ENCODE assay signal across 8 cellular contexts in the genomic region with DNA sequence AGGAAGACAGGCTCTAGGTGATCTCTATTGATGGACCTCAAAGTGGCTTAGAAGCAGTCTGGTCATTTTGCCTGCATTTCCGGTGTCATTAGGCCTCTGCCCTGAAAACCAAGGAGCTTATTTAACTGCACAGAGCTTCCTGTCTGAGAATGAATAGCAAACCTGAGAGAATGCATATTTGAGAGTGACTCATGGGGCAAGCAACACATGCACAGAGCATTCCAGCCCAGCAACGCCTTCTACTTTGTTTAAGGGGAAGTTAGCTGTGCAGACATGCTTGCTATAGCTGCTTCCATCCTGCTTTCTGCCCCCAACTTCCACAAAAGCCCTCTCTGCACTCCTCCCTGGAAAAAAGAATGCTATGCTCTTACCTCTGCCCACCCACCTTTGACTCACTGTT.
DNase-seq lines count a peak whose midpoint lies in the region; ATAC-seq and TF ChIP-seq lines count a peak whose summit lies in the region.

No MANE protein-coding gene starts in this region.

- no peaks in the 10 kb centered on the region for H3K79me2 ChIP-seq in ACC112 (ENCODE audit: control insufficient read depth, insufficient read depth, low read length, unreplicated experiment)

- no peak overlapping the region for H3K27ac Mint-ChIP-seq in stimulated activated naive CD8-positive, alpha-beta T cell treated with anti-CD3 and anti-CD28 coated beads, Interleukin-15, amount 100 ng/mL, for 72 hours
- no peak overlapping the region for H3K27ac Mint-ChIP-seq in activated CD4-positive, alpha-beta T cell treated with anti-CD3 and anti-CD28 coated beads, Interleukin-2, amount 10 ng/mL, durations not matched to agents 24 days and 14 days

- no peak for TF ChIP-seq POLR2A in ovary (IDR thresholded peaks at IDR 0.05)

- peaks cover 0 to 5% of the 10 kb centered on the region in 2 donors for H3K9me3 Mint-ChIP-seq in stimulated activated naive CD8-positive, alpha-beta T cell treated with anti-CD3 and anti-CD28 coated beads, Interleukin-15, amount 100 ng/mL, for 72 hours
- H3K9me3 Mint-ChIP-seq in activated CD4-positive, alpha-beta T cell treated with anti-CD3 and anti-CD28 coated beads, Interleukin-2, amount 10 ng/mL, durations not matched to agents 24 days and 14 days, result no peaks in the 10 kb centered on the region

- TF ChIP-seq EP300 in ovary (IDR thresholded peaks at IDR 0.05), result no peak

- intact Hi-C loops in activated CD4-positive, alpha-beta T cell treated with anti-CD3 and anti-CD28 coated beads, Interleukin-2, amount 10 ng/mL, durations not matched to agents 24 days and 14 days (cut with micrococcal nuclease), result no loop called here
- intact Hi-C loops in ovary (cut with DNase I), result no loop called here

- no peaks in the 10 kb centered on the region for H3K27me3 Mint-ChIP-seq in stimulated activated naive CD8-positive, alpha-beta T cell treated with anti-CD3 and anti-CD28 coated beads, Interleukin-15, amount 100 ng/mL, for 72 hours
- H3K27me3 Mint-ChIP-seq in activated CD4-positive, alpha-beta T cell treated with anti-CD3 and anti-CD28 coated beads, Interleukin-2, amount 10 ng/mL, durations not matched to agents 24 days and 14 days, result no peaks in the 10 kb centered on the region

- H3K4me1 ChIP-seq in ACC112 (ENCODE audit: control insufficient read depth, insufficient read depth, low read length, unreplicated experiment), result peaks cover 10% of the 10 kb centered on the region
- no peaks in the 10 kb centered on the region for H3K4me1 ChIP-seq in ovary (ENCODE audit: insufficient read depth)

- TF ChIP-seq CTCF in ovary (IDR thresholded peaks at IDR 0.05), result no peak

- H3K4me3 ChIP-seq in ACC112 (ENCODE audit: low read depth, low read length) (no peak overlapping the region), ovary (no peak overlapping the region)

- no peaks in the 10 kb centered on the region for H3K9me3 ChIP-seq in ovary

- H3K4me1 Mint-ChIP-seq in stimulated activated naive CD8-positive, alpha-beta T cell treated with anti-CD3 and anti-CD28 coated beads, Interleukin-15, amount 100 ng/mL, for 72 hours, result no peaks in the 10 kb centered on the region
- H3K4me1 Mint-ChIP-seq in activated CD4-positive, alpha-beta T cell treated with anti-CD3 and anti-CD28 coated beads, Interleukin-2, amount 10 ng/mL, durations not matched to agents 24 days and 14 days, result no peaks in the 10 kb centered on the region

- peak overlapping the region; percentile 70 for H2AFZ ChIP-seq in ACC112 (ENCODE audit: low read length, unreplicated experiment)

- 30 to 48% (median 38%) methylated on average over 2 of the region's 2 CpGs for WGBS in ovary, 3 donors

- H3K27ac ChIP-seq in ACC112 (ENCODE audit: low read depth, low read length), result no peak overlapping the region
- no peak overlapping the region for H3K27ac ChIP-seq in ovary

- DNase-seq in HT-29 (ENCODE audit: low spot score) (peak; percentile 67), fibroblast of gingiva (ENCODE audit: low read depth) (peak; percentile 28), ovary (no peak)
- no peak for DNase-seq in stimulated activated naive CD8-positive, alpha-beta T cell treated with anti-CD3 and anti-CD28 coated beads, Interleukin-15, amount 100 ng/mL, for 72 hours
- no peak for DNase-seq in activated CD4-positive, alpha-beta T cell treated with anti-CD3 and anti-CD28 coated beads, Interleukin-2, amount 10 ng/mL, durations not matched to agents 24 days and 14 days

- no peaks in the 10 kb centered on the region for H3K27me3 ChIP-seq in ACC112 (ENCODE audit: insufficient read depth, low read length)
- no peaks in the 10 kb centered on the region for H3K27me3 ChIP-seq in ovary

- H3K36me3 ChIP-seq in ACC112 (ENCODE audit: insufficient read depth, low read length), result no peaks in the 10 kb centered on the region
- H3K36me3 ChIP-seq in ovary, result no peaks in the 10 kb centered on the region

- ATAC-seq in GM21390 (IDR thresholded peaks at IDR 0.05; ENCODE audit: unreplicated experiment) (peak; percentile 89), HG02571 (IDR thresholded peaks at IDR 0.05; ENCODE audit: unreplicated experiment) (no peak)
- ATAC-seq in stimulated activated naive CD8-positive, alpha-beta T cell treated with anti-CD3 and anti-CD28 coated beads, Interleukin-15, amount 100 ng/mL, for 72 hours, result no peak

- H3K36me3 Mint-ChIP-seq in activated CD4-positive, alpha-beta T cell treated with anti-CD3 and anti-CD28 coated beads, Interleukin-2, amount 10 ng/mL, durations not matched to agents 24 days and 14 days (ENCODE audit: low read depth), result no peaks in the 10 kb centered on the region

- H3K4me3 Mint-ChIP-seq in stimulated activated naive CD8-positive, alpha-beta T cell treated with anti-CD3 and anti-CD28 coated beads, Interleukin-15, amount 100 ng/mL, for 72 hours, result no peak overlapping the region
- H3K4me3 Mint-ChIP-seq in activated CD4-positive, alpha-beta T cell treated with anti-CD3 and anti-CD28 coated beads, Interleukin-2, amount 10 ng/mL, durations not matched to agents 24 days and 14 days, result no peak overlapping the region

Comparison
In these comparisons a context has a peak if more than half of its experiments do, and no peak if none do; other contexts are left out.
1. DNase-seq: peak in HT-29 (single experiment) and fibroblast of gingiva (single experiment); none in stimulated activated naive CD8-positive, alpha-beta T cell treated with anti-CD3 and anti-CD28 coated beads, Interleukin-15, amount 100 ng/mL, for 72 hours (0 of 2), activated CD4-positive, alpha-beta T cell treated with anti-CD3 and anti-CD28 coated beads, Interleukin-2, amount 10 ng/mL, durations not matched to agents 24 days and 14 days (single experiment) and ovary (0 of 5).